ENCODE assay signal across 20 cellular contexts in the genomic region with DNA sequence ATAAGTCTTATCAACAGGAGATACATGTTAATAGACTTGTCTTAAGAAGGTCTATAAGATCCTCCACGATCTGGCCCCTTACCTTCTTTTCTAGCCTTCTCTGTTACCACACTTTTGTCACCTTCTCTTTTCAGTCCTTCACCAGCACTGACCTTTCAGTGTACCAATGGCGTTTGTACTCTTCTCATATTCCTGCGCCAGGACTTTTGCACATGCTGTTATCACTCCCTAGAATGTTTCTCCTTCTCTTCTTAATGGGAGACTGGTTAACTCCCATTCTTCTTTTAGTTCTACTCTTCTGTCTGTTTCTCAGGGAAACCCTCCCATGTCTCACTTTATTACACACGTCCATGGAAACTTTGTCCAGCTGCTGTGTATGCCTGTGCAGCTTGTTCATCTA. TPM values are rescaled to one million over a fixed set of nuclear protein-coding genes. Genes with fewer than 3 reads are reported as not detected.
DNase-seq lines count a peak whose midpoint lies in the region; ATAC-seq and TF ChIP-seq lines count a peak whose summit lies in the region.
"Had no signal": no experiment of that assay in that cellular context is flagged by ENCODE, and none has a peak within 500 bp of the region (broad histone marks: within the 10 kb centered on the region; RNA-seq: fewer than 3 reads in every experiment).

No MANE protein-coding gene starts in this region.

- H3K79me2 ChIP-seq in ACC112 (ENCODE audit: control insufficient read depth, insufficient read depth, low read length, unreplicated experiment) = peaks cover under 1% of the 10 kb centered on the region
- H3K79me2 ChIP-seq in GM23248 (ENCODE audit: insufficient read depth) = no peaks in the 10 kb centered on the region; the same call in 1 of the 2 replicates

- TF ChIP-seq CTCF in chondrocyte (IDR thresholded peaks at IDR 0.05) = no peak

- H3K4me3 Mint-ChIP-seq in activated CD4-positive, alpha-beta T cell treated with anti-CD3 and anti-CD28 coated beads, Interleukin-2, amount 10 ng/mL, durations not matched to agents 24 days and 14 days = no peak overlapping the region
- no peak overlapping the region for H3K4me3 Mint-ChIP-seq in activated T-helper 1 cell treated with anti-CD3 and anti-CD28 coated beads, Interleukin-12 subunit alpha, Interleukin-12 subunit beta, Interleukin-2, Interleukin-4 antibody, amounts not matched to agents 30 ng/mL and 10 ng/mL and 1 ng/mL, durations not matched to agents 14 hours and 24 hours and 36 hours
- no peak overlapping the region for H3K4me3 Mint-ChIP-seq in chondrocyte (ENCODE audit: unreplicated experiment)
- H3K4me3 Mint-ChIP-seq: GM23338, H9, HFFc6 had no signal

- in situ Hi-C loops in GM23248 (cut with MboI) = no loop called here

- H3K36me3 ChIP-seq in ACC112 (ENCODE audit: insufficient read depth, low read length) = no peaks in the 10 kb centered on the region
- no peaks in the 10 kb centered on the region for H3K36me3 ChIP-seq in GM23248 (ENCODE audit: low read depth)

- H4K20me1 ChIP-seq in GM23248 (ENCODE audit: insufficient read depth) = no peaks in the 10 kb centered on the region

- peak overlapping the region; percentile 52 for H3K27ac Mint-ChIP-seq in activated CD4-positive, alpha-beta T cell treated with anti-CD3 and anti-CD28 coated beads, Interleukin-2, amount 10 ng/mL, durations not matched to agents 24 days and 14 days
- peak overlapping the region; percentile 32 for H3K27ac Mint-ChIP-seq in activated T-helper 1 cell treated with anti-CD3 and anti-CD28 coated beads, Interleukin-12 subunit alpha, Interleukin-12 subunit beta, Interleukin-2, Interleukin-4 antibody, amounts not matched to agents 30 ng/mL and 10 ng/mL and 1 ng/mL, durations not matched to agents 14 hours and 24 hours and 36 hours
- no peak overlapping the region for H3K27ac Mint-ChIP-seq in chondrocyte (ENCODE audit: unreplicated experiment)
- H3K27ac Mint-ChIP-seq: GM23338, H9, HFFc6 had no signal

- H3K9me3 ChIP-seq in GM23248 (ENCODE audit: low read depth) = no peaks in the 10 kb centered on the region
- H3K9me3 ChIP-seq: A549 had no signal

- no peak overlapping the region for H3K4me2 ChIP-seq in GM23248 (ENCODE audit: unreplicated experiment)
- H3K4me2 ChIP-seq: A549, GM23338 had no signal

- no peak overlapping the region for H3K27ac ChIP-seq in ACC112 (ENCODE audit: low read depth, low read length)
- H3K27ac ChIP-seq in GM23248 = no peak overlapping the region
- H3K27ac ChIP-seq: A549 had no signal

- H2AFZ ChIP-seq in ACC112 (ENCODE audit: low read length, unreplicated experiment) = peak overlapping the region; percentile 17
- peak overlapping the region; percentile 31; the same call in 1 of the 2 replicates for H2AFZ ChIP-seq in GM23248
- H2AFZ ChIP-seq: GM23338 had no signal

- H3K9me2 ChIP-seq in GM23248 (ENCODE audit: insufficient read depth) = no peaks in the 10 kb centered on the region

- DNase-seq in activated CD4-positive, alpha-beta T cell treated with anti-CD3 and anti-CD28 coated beads, Interleukin-2, amount 10 ng/mL, durations not matched to agents 24 days and 14 days = no peak
- no peak for DNase-seq in activated CD4-positive, alpha-beta T cell treated with anti-CD3 and anti-CD28 coated beads for 4 hours
- no peak for DNase-seq in GM23248
- no peak for DNase-seq in activated T-helper 1 cell treated with anti-CD3 and anti-CD28 coated beads, Interleukin-12 subunit alpha, Interleukin-12 subunit beta, Interleukin-2, Interleukin-4 antibody, amounts not matched to agents 30 ng/mL and 10 ng/mL and 1 ng/mL, durations not matched to agents 14 hours and 24 hours and 36 hours (ENCODE audit: low spot score)
- no peak for DNase-seq in chondrocyte (ENCODE audit: low spot score)
- DNase-seq: 8988T; C1 segment of cervical spinal cord; Calu3; CD4-positive, alpha-beta memory T cell; COR-L47; DMS53; DMS79 treated with DMSO at 0.1 percent for 48 hours; GF-D8; H9; HFFc6 had no signal

- 30 to 33% methylated on average over 4 of the region's 4 CpGs for WGBS in GM23248 (ENCODE audit: low coverage in 1 of 2, low lambda C conversion rate in 2 of 2, missing lambda C conversion rate in 2 of 2), 2 experiments

- peaks cover 5% of the 10 kb centered on the region for H3K4me1 ChIP-seq in ACC112 (ENCODE audit: control insufficient read depth, insufficient read depth, low read length, unreplicated experiment)
- no peaks in the 10 kb centered on the region; the same call in 1 of the 2 replicates for H3K4me1 ChIP-seq in GM23248 (ENCODE audit: insufficient read depth)

- H3K4me3 ChIP-seq in ACC112 (ENCODE audit: low read depth, low read length) (no peak overlapping the region), GM23248 (no peak overlapping the region)
- H3K4me3 ChIP-seq: A549, GM23338 had no signal

- peaks cover 15% of the 10 kb centered on the region for H3K4me1 Mint-ChIP-seq in activated CD4-positive, alpha-beta T cell treated with anti-CD3 and anti-CD28 coated beads, Interleukin-2, amount 10 ng/mL, durations not matched to agents 24 days and 14 days
- peaks cover 13% of the 10 kb centered on the region for H3K4me1 Mint-ChIP-seq in activated T-helper 1 cell treated with anti-CD3 and anti-CD28 coated beads, Interleukin-12 subunit alpha, Interleukin-12 subunit beta, Interleukin-2, Interleukin-4 antibody, amounts not matched to agents 30 ng/mL and 10 ng/mL and 1 ng/mL, durations not matched to agents 14 hours and 24 hours and 36 hours (ENCODE audit: low read depth)
- no peaks in the 10 kb centered on the region for H3K4me1 Mint-ChIP-seq in chondrocyte (ENCODE audit: low read depth)

- no peaks in the 10 kb centered on the region for H3K27me3 Mint-ChIP-seq in activated CD4-positive, alpha-beta T cell treated with anti-CD3 and anti-CD28 coated beads, Interleukin-2, amount 10 ng/mL, durations not matched to agents 24 days and 14 days
- no peaks in the 10 kb centered on the region for H3K27me3 Mint-ChIP-seq in activated T-helper 1 cell treated with anti-CD3 and anti-CD28 coated beads, Interleukin-12 subunit alpha, Interleukin-12 subunit beta, Interleukin-2, Interleukin-4 antibody, amounts not matched to agents 30 ng/mL and 10 ng/mL and 1 ng/mL, durations not matched to agents 14 hours and 24 hours and 36 hours (ENCODE audit: insufficient read depth)
- H3K27me3 Mint-ChIP-seq in chondrocyte (ENCODE audit: low read depth) = peaks cover 8% of the 10 kb centered on the region

- H3K27me3 ChIP-seq in ACC112 (ENCODE audit: insufficient read depth, low read length) = no peaks in the 10 kb centered on the region; the same call in 1 of the 2 replicates
- H3K27me3 ChIP-seq in GM23248 (replicated peaks; ENCODE audit: insufficient read depth) = no peaks in the 10 kb centered on the region

- no peaks in the 10 kb centered on the region for H3K36me3 Mint-ChIP-seq in activated CD4-positive, alpha-beta T cell treated with anti-CD3 and anti-CD28 coated beads, Interleukin-2, amount 10 ng/mL, durations not matched to agents 24 days and 14 days (ENCODE audit: low read depth)
- H3K36me3 Mint-ChIP-seq in activated T-helper 1 cell treated with anti-CD3 and anti-CD28 coated beads, Interleukin-12 subunit alpha, Interleukin-12 subunit beta, Interleukin-2, Interleukin-4 antibody, amounts not matched to agents 30 ng/mL and 10 ng/mL and 1 ng/mL, durations not matched to agents 14 hours and 24 hours and 36 hours (ENCODE audit: low read depth) = no peaks in the 10 kb centered on the region
- no peaks in the 10 kb centered on the region for H3K36me3 Mint-ChIP-seq in chondrocyte (ENCODE audit: low read depth)
- H3K36me3 Mint-ChIP-seq: CD4-positive, alpha-beta memory T cell had no signal

- H3K9me3 Mint-ChIP-seq in activated CD4-positive, alpha-beta T cell treated with anti-CD3 and anti-CD28 coated beads, Interleukin-2, amount 10 ng/mL, durations not matched to agents 24 days and 14 days = no peaks in the 10 kb centered on the region
- no peaks in the 10 kb centered on the region for H3K9me3 Mint-ChIP-seq in activated T-helper 1 cell treated with anti-CD3 and anti-CD28 coated beads, Interleukin-12 subunit alpha, Interleukin-12 subunit beta, Interleukin-2, Interleukin-4 antibody, amounts not matched to agents 30 ng/mL and 10 ng/mL and 1 ng/mL, durations not matched to agents 14 hours and 24 hours and 36 hours
- H3K9me3 Mint-ChIP-seq in chondrocyte (ENCODE audit: low read depth) = no peaks in the 10 kb centered on the region
- H3K9me3 Mint-ChIP-seq: GM23338, H9, HFFc6 had no signal

- intact Hi-C loops in activated CD4-positive, alpha-beta T cell treated with anti-CD3 and anti-CD28 coated beads, Interleukin-2, amount 10 ng/mL, durations not matched to agents 24 days and 14 days (cut with micrococcal nuclease) = loop anchor here (5.0 kb wide), 1 partner anchor 207 kb away; no protein-coding TSS in a partner anchor
- intact Hi-C loops in activated T-helper 1 cell treated with anti-CD3 and anti-CD28 coated beads, Interleukin-12 subunit alpha, Interleukin-12 subunit beta, Interleukin-2, Interleukin-4 antibody, amounts not matched to agents 30 ng/mL and 10 ng/mL and 1 ng/mL, durations not matched to agents 14 hours and 24 hours and 36 hours (cut with micrococcal nuclease) = loop anchor here (10.0 kb wide), 1 partner anchor 565 kb away; a partner anchor contains a TSS

- H3K9ac ChIP-seq in GM23248 = no peak overlapping the region

- ATAC-seq in GM18867 (IDR thresholded peaks at IDR 0.05; ENCODE audit: unreplicated experiment) = no peak
- ATAC-seq: A549, GM23338, HCT116 had no signal

- peaks cover 9% of the 10 kb centered on the region; the same call in 1 of the 2 replicates for H3F3A ChIP-seq in GM23248 (ENCODE audit: insufficient read depth)

RNA-seq across cellular contexts. Expression of a gene that starts 4.4 kb away (rescaled TPM):
- 269 TPM in 2 replicates for total RNA-seq in activated CD4-positive, alpha-beta T cell treated with anti-CD3 and anti-CD28 coated beads, Interleukin-2, amount 10 ng/mL, durations not matched to agents 24 days and 14 days
- 15.0 and 24.0 TPM in 2 replicates for total RNA-seq in GM23248 (2014; rRNA removed; shearing (Covaris generic))
- 19.4 and 20.1 TPM in 2 replicates for polyA plus RNA-seq in GM23248 (2016; fragmentation: Nextera tagmentation; extraction: Ambion mirVana)
- 279 and 294 TPM in 2 replicates for total RNA-seq in activated T-helper 1 cell treated with anti-CD3 and anti-CD28 coated beads, Interleukin-12 subunit alpha, Interleukin-12 subunit beta, Interleukin-2, Interleukin-4 antibody, amounts not matched to agents 30 ng/mL and 10 ng/mL and 1 ng/mL, durations not matched to agents 14 hours and 24 hours and 36 hours
- total RNA-seq in chondrocyte = 13.8 to 22.8 TPM (median 14.1 TPM) in 3 replicates

Comparison
In these comparisons a context has a peak if more than half of its experiments do, and no peak if none do; other contexts are left out.
1. RNA of a gene that starts 4.4 kb away (total RNA-seq): 279 to 294 TPM in activated T-helper 1 cell treated with anti-CD3 and anti-CD28 coated beads, Interleukin-12 subunit alpha, Interleukin-12 subunit beta, Interleukin-2, Interleukin-4 antibody, amounts not matched to agents 30 ng/mL and 10 ng/mL and 1 ng/mL, durations not matched to agents 14 hours and 24 hours and 36 hours and 269 TPM in activated CD4-positive, alpha-beta T cell treated with anti-CD3 and anti-CD28 coated beads, Interleukin-2, amount 10 ng/mL, durations not matched to agents 24 days and 14 days; 15.0 to 24.0 TPM in GM23248 and 13.8 to 22.8 TPM in chondrocyte; every median in the first group is over 10 times any median in the second.